In genomic region chr5:36876389-36876964, GRCh38 we compare ENCODE assay signal across 1 cellular context.
TF ChIP-seq lines count a peak whose summit lies in the region.

A gene with protein sequence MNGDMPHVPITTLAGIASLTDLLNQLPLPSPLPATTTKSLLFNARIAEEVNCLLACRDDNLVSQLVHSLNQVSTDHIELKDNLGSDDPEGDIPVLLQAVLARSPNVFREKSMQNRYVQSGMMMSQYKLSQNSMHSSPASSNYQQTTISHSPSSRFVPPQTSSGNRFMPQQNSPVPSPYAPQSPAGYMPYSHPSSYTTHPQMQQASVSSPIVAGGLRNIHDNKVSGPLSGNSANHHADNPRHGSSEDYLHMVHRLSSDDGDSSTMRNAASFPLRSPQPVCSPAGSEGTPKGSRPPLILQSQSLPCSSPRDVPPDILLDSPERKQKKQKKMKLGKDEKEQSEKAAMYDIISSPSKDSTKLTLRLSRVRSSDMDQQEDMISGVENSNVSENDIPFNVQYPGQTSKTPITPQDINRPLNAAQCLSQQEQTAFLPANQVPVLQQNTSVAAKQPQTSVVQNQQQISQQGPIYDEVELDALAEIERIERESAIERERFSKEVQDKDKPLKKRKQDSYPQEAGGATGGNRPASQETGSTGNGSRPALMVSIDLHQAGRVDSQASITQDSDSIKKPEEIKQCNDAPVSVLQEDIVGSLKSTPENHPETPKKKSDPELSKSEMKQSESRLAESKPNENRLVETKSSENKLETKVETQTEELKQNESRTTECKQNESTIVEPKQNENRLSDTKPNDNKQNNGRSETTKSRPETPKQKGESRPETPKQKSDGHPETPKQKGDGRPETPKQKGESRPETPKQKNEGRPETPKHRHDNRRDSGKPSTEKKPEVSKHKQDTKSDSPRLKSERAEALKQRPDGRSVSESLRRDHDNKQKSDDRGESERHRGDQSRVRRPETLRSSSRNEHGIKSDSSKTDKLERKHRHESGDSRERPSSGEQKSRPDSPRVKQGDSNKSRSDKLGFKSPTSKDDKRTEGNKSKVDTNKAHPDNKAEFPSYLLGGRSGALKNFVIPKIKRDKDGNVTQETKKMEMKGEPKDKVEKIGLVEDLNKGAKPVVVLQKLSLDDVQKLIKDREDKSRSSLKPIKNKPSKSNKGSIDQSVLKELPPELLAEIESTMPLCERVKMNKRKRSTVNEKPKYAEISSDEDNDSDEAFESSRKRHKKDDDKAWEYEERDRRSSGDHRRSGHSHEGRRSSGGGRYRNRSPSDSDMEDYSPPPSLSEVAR (N-terminal part only) (plus strand): TSS chr5:36876769. CDS start chr5:36953697, 76,928 bp downstream.

TF ChIP-seq in HepG2, 621 proteins besides CTCF, POLR2A, EP300 and RAD21 (continued from another document and continues in another):
- peak; percentile 27; the same call in 1 of the 2 replicates for TF ChIP-seq ZNF142 (CRISPR knock-in tag; IDR thresholded peaks at IDR 0.05)
- peak; percentile 28; the same call in 1 of the 2 replicates for TF ChIP-seq ZNF816 (CRISPR knock-in tag; IDR thresholded peaks at IDR 0.05; ENCODE audit: borderline replicate concordance)
- peak; percentile 92 for TF ChIP-seq RBFOX2 (IDR thresholded peaks at IDR 0.05; ENCODE audit: low read depth, low read length)
- TF ChIP-seq ZNF841 (CRISPR knock-in tag; IDR thresholded peaks at IDR 0.05; ENCODE audit: borderline replicate concordance): 0 out of 2 replicates have a peak, but pooled peaks have one; percentile 28
- TF ChIP-seq CBX2 (IDR thresholded peaks at IDR 0.05; ENCODE audit: low read depth, low read length): no peak
- 0 out of 2 replicates have a peak, but pooled peaks have one; percentile 51 for TF ChIP-seq CBX2 (CRISPR knock-in tag; IDR thresholded peaks at IDR 0.05; ENCODE audit: low read depth)
- TF ChIP-seq, protein P1, sequence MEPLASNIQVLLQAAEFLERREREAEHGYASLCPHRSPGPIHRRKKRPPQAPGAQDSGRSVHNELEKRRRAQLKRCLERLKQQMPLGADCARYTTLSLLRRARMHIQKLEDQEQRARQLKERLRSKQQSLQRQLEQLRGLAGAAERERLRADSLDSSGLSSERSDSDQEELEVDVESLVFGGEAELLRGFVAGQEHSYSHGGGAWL (CRISPR knock-in tag; IDR thresholded peaks at IDR 0.05): peak; percentile 80; the same call in 1 of the 2 replicates
- TF ChIP-seq FOXJ3 (CRISPR knock-in tag; IDR thresholded peaks at IDR 0.05; ENCODE audit: borderline replicate concordance): no peak
- peak; percentile 72; the same call in 1 of the 3 replicates for TF ChIP-seq MXI1 (IDR thresholded peaks at IDR 0.05; ENCODE audit: borderline replicate concordance, low read depth, low read length)
- 0 out of 2 replicates have a peak, but pooled peaks have one; percentile 52 for TF ChIP-seq IRX3 (CRISPR knock-in tag; IDR thresholded peaks at IDR 0.05; ENCODE audit: borderline replicate concordance, low read depth)
- TF ChIP-seq ZNF292 (CRISPR knock-in tag; IDR thresholded peaks at IDR 0.05; ENCODE audit: borderline replicate concordance, low read depth): 0 out of 2 replicates have a peak, but pooled peaks have one; percentile 12
- TF ChIP-seq PATZ1 (CRISPR knock-in tag; IDR thresholded peaks at IDR 0.05): peak; percentile 55
- TF ChIP-seq FOXA3 (CRISPR knock-in tag; IDR thresholded peaks at IDR 0.05): peak; percentile 34; the same call in 1 of the 2 replicates
- peak; percentile 88 for TF ChIP-seq BORCS8-MEF2B (CRISPR knock-in tag; IDR thresholded peaks at IDR 0.05)
- peak; percentile 52; the same call in 1 of the 2 replicates for TF ChIP-seq ZNF639 (CRISPR knock-in tag; conservative IDR thresholded peaks at IDR 0.05)
- TF ChIP-seq, protein P2, sequence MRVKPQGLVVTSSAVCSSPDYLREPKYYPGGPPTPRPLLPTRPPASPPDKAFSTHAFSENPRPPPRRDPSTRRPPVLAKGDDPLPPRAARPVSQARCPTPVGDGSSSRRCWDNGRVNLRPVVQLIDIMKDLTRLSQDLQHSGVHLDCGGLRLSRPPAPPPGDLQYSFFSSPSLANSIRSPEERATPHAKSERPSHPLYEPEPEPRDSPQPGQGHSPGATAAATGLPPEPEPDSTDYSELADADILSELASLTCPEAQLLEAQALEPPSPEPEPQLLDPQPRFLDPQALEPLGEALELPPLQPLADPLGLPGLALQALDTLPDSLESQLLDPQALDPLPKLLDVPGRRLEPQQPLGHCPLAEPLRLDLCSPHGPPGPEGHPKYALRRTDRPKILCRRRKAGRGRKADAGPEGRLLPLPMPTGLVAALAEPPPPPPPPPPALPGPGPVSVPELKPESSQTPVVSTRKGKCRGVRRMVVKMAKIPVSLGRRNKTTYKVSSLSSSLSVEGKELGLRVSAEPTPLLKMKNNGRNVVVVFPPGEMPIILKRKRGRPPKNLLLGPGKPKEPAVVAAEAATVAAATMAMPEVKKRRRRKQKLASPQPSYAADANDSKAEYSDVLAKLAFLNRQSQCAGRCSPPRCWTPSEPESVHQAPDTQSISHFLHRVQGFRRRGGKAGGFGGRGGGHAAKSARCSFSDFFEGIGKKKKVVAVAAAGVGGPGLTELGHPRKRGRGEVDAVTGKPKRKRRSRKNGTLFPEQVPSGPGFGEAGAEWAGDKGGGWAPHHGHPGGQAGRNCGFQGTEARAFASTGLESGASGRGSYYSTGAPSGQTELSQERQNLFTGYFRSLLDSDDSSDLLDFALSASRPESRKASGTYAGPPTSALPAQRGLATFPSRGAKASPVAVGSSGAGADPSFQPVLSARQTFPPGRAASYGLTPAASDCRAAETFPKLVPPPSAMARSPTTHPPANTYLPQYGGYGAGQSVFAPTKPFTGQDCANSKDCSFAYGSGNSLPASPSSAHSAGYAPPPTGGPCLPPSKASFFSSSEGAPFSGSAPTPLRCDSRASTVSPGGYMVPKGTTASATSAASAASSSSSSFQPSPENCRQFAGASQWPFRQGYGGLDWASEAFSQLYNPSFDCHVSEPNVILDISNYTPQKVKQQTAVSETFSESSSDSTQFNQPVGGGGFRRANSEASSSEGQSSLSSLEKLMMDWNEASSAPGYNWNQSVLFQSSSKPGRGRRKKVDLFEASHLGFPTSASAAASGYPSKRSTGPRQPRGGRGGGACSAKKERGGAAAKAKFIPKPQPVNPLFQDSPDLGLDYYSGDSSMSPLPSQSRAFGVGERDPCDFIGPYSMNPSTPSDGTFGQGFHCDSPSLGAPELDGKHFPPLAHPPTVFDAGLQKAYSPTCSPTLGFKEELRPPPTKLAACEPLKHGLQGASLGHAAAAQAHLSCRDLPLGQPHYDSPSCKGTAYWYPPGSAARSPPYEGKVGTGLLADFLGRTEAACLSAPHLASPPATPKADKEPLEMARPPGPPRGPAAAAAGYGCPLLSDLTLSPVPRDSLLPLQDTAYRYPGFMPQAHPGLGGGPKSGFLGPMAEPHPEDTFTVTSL (CRISPR knock-in tag; IDR thresholded peaks at IDR 0.05; ENCODE audit: borderline replicate concordance): peak; percentile 8; the same call in 1 of the 2 replicates
- peak; percentile 63; the same call in 1 of the 2 replicates for TF ChIP-seq GLI4 (CRISPR knock-in tag; IDR thresholded peaks at IDR 0.05; ENCODE audit: borderline replicate concordance)
- TF ChIP-seq HNRNPLL (IDR thresholded peaks at IDR 0.05; ENCODE audit: low read depth, low read length, poor library complexity, severe bottlenecking): peak; percentile 71
- TF ChIP-seq, protein P3, sequence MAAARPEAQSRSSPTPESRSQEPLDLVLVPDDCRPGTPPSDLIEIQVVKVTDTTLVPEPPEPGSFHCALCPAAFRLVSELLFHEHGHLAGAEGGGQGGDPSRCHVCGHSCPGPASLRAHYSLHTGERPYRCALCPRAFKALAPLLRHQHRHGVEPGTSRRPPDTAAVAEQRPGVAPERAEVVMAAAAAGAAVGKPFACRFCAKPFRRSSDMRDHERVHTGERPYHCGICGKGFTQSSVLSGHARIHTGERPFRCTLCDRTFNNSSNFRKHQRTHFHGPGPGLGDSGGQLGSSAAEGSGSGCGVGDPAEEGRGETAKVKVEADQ (CRISPR knock-in tag; IDR thresholded peaks at IDR 0.05; ENCODE audit: borderline replicate concordance): 0 out of 2 replicates have a peak, but pooled peaks have one; percentile 58
- 0 out of 2 replicates have a peak, but pooled peaks have one; percentile 10 for TF ChIP-seq NRL (CRISPR knock-in tag; IDR thresholded peaks at IDR 0.05; ENCODE audit: borderline replicate concordance)
- no peak; the same call in 1 of the 2 replicates for TF ChIP-seq ZBTB7B (CRISPR knock-in tag; IDR thresholded peaks at IDR 0.05)
- TF ChIP-seq SPEN (CRISPR knock-in tag; IDR thresholded peaks at IDR 0.05; ENCODE audit: low read depth): peak; percentile 53; the same call in 1 of the 2 replicates
- TF ChIP-seq TAF1 (CRISPR knock-in tag; IDR thresholded peaks at IDR 0.05): peak; percentile 75
- 0 out of 2 replicates have a peak, but pooled peaks have one; percentile 26 for TF ChIP-seq ZNF547 (CRISPR knock-in tag; IDR thresholded peaks at IDR 0.05)
- TF ChIP-seq ZNF556 (CRISPR knock-in tag; IDR thresholded peaks at IDR 0.05; ENCODE audit: borderline replicate concordance): peak; percentile 29; the same call in 1 of the 2 replicates
- no peak for TF ChIP-seq TOE1 (CRISPR knock-in tag; IDR thresholded peaks at IDR 0.05)
- 0 out of 2 replicates have a peak, but pooled peaks have one; percentile 12 for TF ChIP-seq SP5 (CRISPR knock-in tag; IDR thresholded peaks at IDR 0.05; ENCODE audit: borderline replicate concordance, low read depth)
- TF ChIP-seq, protein P4, sequence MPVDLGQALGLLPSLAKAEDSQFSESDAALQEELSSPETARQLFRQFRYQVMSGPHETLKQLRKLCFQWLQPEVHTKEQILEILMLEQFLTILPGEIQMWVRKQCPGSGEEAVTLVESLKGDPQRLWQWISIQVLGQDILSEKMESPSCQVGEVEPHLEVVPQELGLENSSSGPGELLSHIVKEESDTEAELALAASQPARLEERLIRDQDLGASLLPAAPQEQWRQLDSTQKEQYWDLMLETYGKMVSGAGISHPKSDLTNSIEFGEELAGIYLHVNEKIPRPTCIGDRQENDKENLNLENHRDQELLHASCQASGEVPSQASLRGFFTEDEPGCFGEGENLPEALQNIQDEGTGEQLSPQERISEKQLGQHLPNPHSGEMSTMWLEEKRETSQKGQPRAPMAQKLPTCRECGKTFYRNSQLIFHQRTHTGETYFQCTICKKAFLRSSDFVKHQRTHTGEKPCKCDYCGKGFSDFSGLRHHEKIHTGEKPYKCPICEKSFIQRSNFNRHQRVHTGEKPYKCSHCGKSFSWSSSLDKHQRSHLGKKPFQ (CRISPR knock-in tag; IDR thresholded peaks at IDR 0.05; ENCODE audit: insufficient replicate concordance): peak; percentile 57
- TF ChIP-seq ETV5 (CRISPR knock-in tag; IDR thresholded peaks at IDR 0.05; ENCODE audit: borderline replicate concordance): peak; percentile 76; the same call in 1 of the 2 replicates
- TF ChIP-seq SNRNP70 (IDR thresholded peaks at IDR 0.05; ENCODE audit: low read depth, low read length): no peak
